In genomic region chr20:44023515-44024371, GRCh38 we compare ENCODE assay signal across 30 cellular contexts.
DNase-seq lines count a peak whose midpoint lies in the region; ATAC-seq, FAIRE-seq and TF ChIP-seq lines count a peak whose summit lies in the region.
"Had no signal": no experiment of that assay in that cellular context is flagged by ENCODE, and none has a peak within 500 bp of the region (broad histone marks: within the 10 kb centered on the region; RNA-seq: fewer than 3 reads in every experiment).

No MANE protein-coding gene starts in this region.

- peak; percentile 14 for DNase-seq in activated CD4-positive, alpha-beta memory T cell treated with anti-CD3 and anti-CD28 coated beads, Interleukin-2, amount 10 ng/mL, durations not matched to agents 7 days and 5 days
- DNase-seq in activated CD4-positive, alpha-beta memory T cell treated with anti-CD3 and anti-CD28 coated beads for 36 hours = no peak
- DNase-seq in PC-3 = no peak
- DNase-seq in islet precursor cell = peak; percentile 39
- DNase-seq in small intestine = peak; percentile 74
- DNase-seq in activated T-cell treated with anti-CD3 and anti-CD28 coated beads, Interleukin-2, amount 50 U/mL, for 72 hours = no peak
- DNase-seq in trophoblast cell = no peak
- DNase-seq: activated CD4-positive, CD25-positive, alpha-beta regulatory T cell treated with anti-CD3 and anti-CD28 coated beads, Interleukin-2, amount 50 U/mL, for 72 hours; activated CD8-positive, alpha-beta T cell treated with anti-CD3 and anti-CD28 coated beads, Interleukin-2, amount 10 ng/mL, durations not matched to agents 7 days and 5 days; activated naive CD4-positive, alpha-beta T cell treated with Interleukin-2 at 50 U/mL for 16 hours; activated T-cell treated with anti-CD3 and anti-CD28 coated beads, Interleukin-2, amount 50 U/mL, for 1 hour; Calu3; DND-41; foreskin melanocyte; GF-D8; heart right ventricle; kidney glomerular epithelial cell; lower lobe of right lung; NCI-H2029; retina; SHP77 treated with DMSO at 0.1 percent for 48 hours; stimulated activated naive B cell treated with anti-CD40 and anti-IgM and Interleukin-4, amounts not matched to agents 10 μg/mL and 1 μg/mL and 100 μg/mL, for 72 hours; T-helper 2 cell had no signal

- no peak overlapping the region for H3K9ac ChIP-seq in PC-3 (ENCODE audit: low read length)
- no peak overlapping the region for H3K9ac ChIP-seq in trophoblast cell (ENCODE audit: low read length)

- H3K23ac ChIP-seq in trophoblast cell (ENCODE audit: low read length) = no peak overlapping the region

- H3F3A ChIP-seq in PC-3 (ENCODE audit: low read length, unreplicated experiment) = no peaks in the 10 kb centered on the region

- CTCF ChIA-PET in activated CD4-positive, alpha-beta memory T cell treated with anti-CD3 and anti-CD28 coated beads, Interleukin-2, amount 10 ng/mL, durations not matched to agents 7 days and 5 days (lab: Charles Lee) = no interaction called here
- CTCF ChIA-PET in activated CD4-positive, alpha-beta memory T cell treated with anti-CD3 and anti-CD28 coated beads for 36 hours (lab: Charles Lee) = interaction anchor here (1.4 kb wide), 1 partner anchor 40 kb away, joined by 3 read pairs; no protein-coding TSS in a partner anchor
- CTCF ChIA-PET in PC-3 (lab: Charles Lee) = interaction anchor here (0.5 kb wide), 1 partner anchor 184 kb away, joined by 3 read pairs; no protein-coding TSS in a partner anchor

- 19 to 57% (median 35%) methylated on average over 10 of the region's 10 CpGs for WGBS in small intestine, 3 donors
- WGBS in trophoblast cell (ENCODE audit: extremely low coverage, insufficient coverage, insufficient read length) = no CpG with 5 or more reads among the region's 10 CpGs

- no peak overlapping the region for H3K18ac ChIP-seq in trophoblast cell (ENCODE audit: low read length)

- H2AFZ ChIP-seq in PC-3 (ENCODE audit: low read length) = no peak overlapping the region
- no peak overlapping the region for H2AFZ ChIP-seq in trophoblast cell (ENCODE audit: insufficient read depth, low read length, poor library complexity)
- H2AFZ ChIP-seq: GM23338 had no signal

- H3K36me3 ChIP-seq in PC-3 (ENCODE audit: low read depth, low read length) (no peaks in the 10 kb centered on the region), small intestine (ENCODE audit: control insufficient read depth in 2 of 2, insufficient read depth in 2 of 2, low read length in 2 of 2) (no peaks in the 10 kb centered on the region), trophoblast cell (ENCODE audit: control insufficient read depth in 1 of 2, insufficient read depth in 2 of 2, low read length in 2 of 2) (no peaks in the 10 kb centered on the region)
- H3K36me3 ChIP-seq: heart right ventricle, lower lobe of right lung had no signal

- H4K8ac ChIP-seq in trophoblast cell (ENCODE audit: low read depth, low read length) = no peak overlapping the region

- no peak overlapping the region for H2BK120ac ChIP-seq in trophoblast cell (ENCODE audit: insufficient read depth, low read length, poor library complexity)

- H2AK5ac ChIP-seq in trophoblast cell (ENCODE audit: low read length) = no peak overlapping the region

- no peaks in the 10 kb centered on the region for H3K36me3 Mint-ChIP-seq in activated CD4-positive, alpha-beta memory T cell treated with anti-CD3 and anti-CD28 coated beads, Interleukin-2, amount 10 ng/mL, durations not matched to agents 7 days and 5 days (ENCODE audit: low read depth)
- H3K36me3 Mint-ChIP-seq in activated CD4-positive, alpha-beta memory T cell treated with anti-CD3 and anti-CD28 coated beads for 36 hours = no peaks in the 10 kb centered on the region
- H3K36me3 Mint-ChIP-seq in activated T-cell treated with anti-CD3 and anti-CD28 coated beads, Interleukin-2, amount 50 U/mL, for 72 hours (ENCODE audit: insufficient read depth in 2 of 2) = no peaks in the 10 kb centered on the region
- H3K36me3 Mint-ChIP-seq: natural killer cell treated with Interleukin-12 subunit alpha and Interleukin-12 subunit beta and Interleukin-15 and Interleukin-18, amount 100 ng/mL, for 72 hours; stimulated activated naive B cell treated with anti-CD40 and anti-IgM and Interleukin-4, amounts not matched to agents 10 μg/mL and 1 μg/mL and 100 μg/mL, for 72 hours had no signal

- no peaks in the 10 kb centered on the region for H3K79me1 ChIP-seq in trophoblast cell (ENCODE audit: low read length)

- H3K27ac ChIP-seq in PC-3 (ENCODE audit: low read length) = no peak overlapping the region
- no peak overlapping the region for H3K27ac ChIP-seq in small intestine (ENCODE audit: low read depth in 1 of 2, low read length in 1 of 2)
- no peak overlapping the region for H3K27ac ChIP-seq in trophoblast cell (ENCODE audit: low read depth, low read length)
- H3K27ac ChIP-seq: A549, heart right ventricle, lower lobe of right lung, skin epidermis had no signal

- no peak overlapping the region for H3K4ac ChIP-seq in trophoblast cell (ENCODE audit: low read depth, low read length)

- no peaks in the 10 kb centered on the region for H3K79me2 ChIP-seq in PC-3 (ENCODE audit: low read length)
- no peaks in the 10 kb centered on the region for H3K79me2 ChIP-seq in trophoblast cell (ENCODE audit: control insufficient read depth, insufficient read depth, low read length, poor library complexity)

- H2BK12ac ChIP-seq in trophoblast cell (ENCODE audit: low read length) = no peak overlapping the region

- no peaks in the 10 kb centered on the region for H3K27me3 ChIP-seq in PC-3 (ENCODE audit: low read length)
- no peaks in the 10 kb centered on the region for H3K27me3 ChIP-seq in small intestine (ENCODE audit: control insufficient read depth in 2 of 2, insufficient read depth in 2 of 2, low read length in 2 of 2)
- H3K27me3 ChIP-seq in trophoblast cell (ENCODE audit: insufficient read depth, low read length) = no peaks in the 10 kb centered on the region

- peaks cover 83% of the 10 kb centered on the region for H3K27me3 Mint-ChIP-seq in activated CD4-positive, alpha-beta memory T cell treated with anti-CD3 and anti-CD28 coated beads, Interleukin-2, amount 10 ng/mL, durations not matched to agents 7 days and 5 days
- H3K27me3 Mint-ChIP-seq in activated CD4-positive, alpha-beta memory T cell treated with anti-CD3 and anti-CD28 coated beads for 36 hours = peaks cover 28% of the 10 kb centered on the region
- peaks cover 23% of the 10 kb centered on the region for H3K27me3 Mint-ChIP-seq in activated T-cell treated with anti-CD3 and anti-CD28 coated beads, Interleukin-2, amount 50 U/mL, for 72 hours (ENCODE audit: low read depth)

- no peak overlapping the region for H2BK5ac ChIP-seq in trophoblast cell (ENCODE audit: low read depth, low read length, poor library complexity)

- 0 out of 2 replicates have a peak, but pooled peaks have one; percentile 37 for ATAC-seq in PC-3
- ATAC-seq in HG02759 (IDR thresholded peaks at IDR 0.05; ENCODE audit: unreplicated experiment) = no peak
- no peak for ATAC-seq in activated T-cell treated with anti-CD3 and anti-CD28 coated beads, Interleukin-2, amount 50 U/mL, for 72 hours (replicated peaks in 1 of 2)
- ATAC-seq: A549; activated CD8-positive, alpha-beta T cell treated with anti-CD3 and anti-CD28 coated beads, Interleukin-2, amount 10 ng/mL, durations not matched to agents 7 days and 5 days; GM23338; heart right ventricle; lower lobe of right lung; stimulated activated naive B cell treated with anti-CD40 and anti-IgM and Interleukin-4, amounts not matched to agents 10 μg/mL and 1 μg/mL and 100 μg/mL, for 72 hours had no signal

- no TSS peak for BruUV-seq in PC-3 (replicated peaks; lab: Mats Ljungman, UMichigan)

- H3K9me3 Mint-ChIP-seq in activated CD4-positive, alpha-beta memory T cell treated with anti-CD3 and anti-CD28 coated beads, Interleukin-2, amount 10 ng/mL, durations not matched to agents 7 days and 5 days = no peaks in the 10 kb centered on the region
- no peaks in the 10 kb centered on the region for H3K9me3 Mint-ChIP-seq in activated CD4-positive, alpha-beta memory T cell treated with anti-CD3 and anti-CD28 coated beads for 36 hours
- no peaks in the 10 kb centered on the region for H3K9me3 Mint-ChIP-seq in activated T-cell treated with anti-CD3 and anti-CD28 coated beads, Interleukin-2, amount 50 U/mL, for 72 hours
- H3K9me3 Mint-ChIP-seq: central memory CD8-positive, alpha-beta T cell; GM23338; natural killer cell treated with Interleukin-12 subunit alpha and Interleukin-12 subunit beta and Interleukin-15 and Interleukin-18, amount 100 ng/mL, for 72 hours; stimulated activated naive B cell treated with anti-CD40 and anti-IgM and Interleukin-4, amounts not matched to agents 10 μg/mL and 1 μg/mL and 100 μg/mL, for 72 hours had no signal

- no peak for TF ChIP-seq CTCF in PC-3 (conservative IDR thresholded peaks at IDR 0.05; ENCODE audit: low read depth, low read length)

- peaks cover 37% of the 10 kb centered on the region for H3K4me1 Mint-ChIP-seq in activated CD4-positive, alpha-beta memory T cell treated with anti-CD3 and anti-CD28 coated beads, Interleukin-2, amount 10 ng/mL, durations not matched to agents 7 days and 5 days
- peaks cover 34% of the 10 kb centered on the region for H3K4me1 Mint-ChIP-seq in activated CD4-positive, alpha-beta memory T cell treated with anti-CD3 and anti-CD28 coated beads for 36 hours (ENCODE audit: low read depth)
- peaks cover 39% of the 10 kb centered on the region for H3K4me1 Mint-ChIP-seq in activated T-cell treated with anti-CD3 and anti-CD28 coated beads, Interleukin-2, amount 50 U/mL, for 72 hours (ENCODE audit: low read depth)

- H4K12ac ChIP-seq in trophoblast cell (ENCODE audit: low read depth, low read length) = no peak overlapping the region

- intact Hi-C loops in activated CD4-positive, alpha-beta memory T cell treated with anti-CD3 and anti-CD28 coated beads for 36 hours (cut with micrococcal nuclease) = no loop called here
- intact Hi-C loops in PC-3 (cut with micrococcal nuclease) = no loop called here

- H3K27ac Mint-ChIP-seq in activated CD4-positive, alpha-beta memory T cell treated with anti-CD3 and anti-CD28 coated beads, Interleukin-2, amount 10 ng/mL, durations not matched to agents 7 days and 5 days = no peak overlapping the region
- H3K27ac Mint-ChIP-seq in activated CD4-positive, alpha-beta memory T cell treated with anti-CD3 and anti-CD28 coated beads for 36 hours = no peak overlapping the region
- no peak overlapping the region for H3K27ac Mint-ChIP-seq in activated T-cell treated with anti-CD3 and anti-CD28 coated beads, Interleukin-2, amount 50 U/mL, for 72 hours
- H3K27ac Mint-ChIP-seq: activated CD8-positive, alpha-beta T cell treated with anti-CD3 and anti-CD28 coated beads, Interleukin-2, amount 10 ng/mL, durations not matched to agents 7 days and 5 days; GM23338; stimulated activated naive B cell treated with anti-CD40 and anti-IgM and Interleukin-4, amounts not matched to agents 10 μg/mL and 1 μg/mL and 100 μg/mL, for 72 hours had no signal

- FAIRE-seq in small intestine (lab: Jason Lieb, UNC) = no peak
- FAIRE-seq: A549, GM19239 had no signal

- no peaks in the 10 kb centered on the region for H4K20me1 ChIP-seq in PC-3 (ENCODE audit: low read length)

- POLR2A ChIA-PET in activated CD4-positive, alpha-beta memory T cell treated with anti-CD3 and anti-CD28 coated beads, Interleukin-2, amount 10 ng/mL, durations not matched to agents 7 days and 5 days (lab: Charles Lee) = no interaction called here
- POLR2A ChIA-PET in activated CD4-positive, alpha-beta memory T cell treated with anti-CD3 and anti-CD28 coated beads for 36 hours (lab: Charles Lee) = no interaction called here
- POLR2A ChIA-PET in PC-3 (lab: Charles Lee; ENCODE audit: unreplicated experiment) = no interaction called here

- H3K4me3 Mint-ChIP-seq in activated CD4-positive, alpha-beta memory T cell treated with anti-CD3 and anti-CD28 coated beads, Interleukin-2, amount 10 ng/mL, durations not matched to agents 7 days and 5 days = no peak overlapping the region
- H3K4me3 Mint-ChIP-seq in activated CD4-positive, alpha-beta memory T cell treated with anti-CD3 and anti-CD28 coated beads for 36 hours = no peak overlapping the region
- H3K4me3 Mint-ChIP-seq in activated T-cell treated with anti-CD3 and anti-CD28 coated beads, Interleukin-2, amount 50 U/mL, for 72 hours = no peak overlapping the region
- H3K4me3 Mint-ChIP-seq: activated CD8-positive, alpha-beta T cell treated with anti-CD3 and anti-CD28 coated beads, Interleukin-2, amount 10 ng/mL, durations not matched to agents 7 days and 5 days; central memory CD8-positive, alpha-beta T cell; GM23338; natural killer cell treated with Interleukin-12 subunit alpha and Interleukin-12 subunit beta and Interleukin-15 and Interleukin-18, amount 100 ng/mL, for 72 hours; stimulated activated naive B cell treated with anti-CD40 and anti-IgM and Interleukin-4, amounts not matched to agents 10 μg/mL and 1 μg/mL and 100 μg/mL, for 72 hours had no signal

- H3K4me3 ChIP-seq in PC-3 (ENCODE audit: low read length) (no peak overlapping the region), small intestine (ENCODE audit: low read depth in 1 of 2, low read length in 2 of 2) (no peak overlapping the region), trophoblast cell (ENCODE audit: low read depth, low read length) (no peak overlapping the region)
- H3K4me3 ChIP-seq: A549, GM23338, heart right ventricle, lower lobe of right lung, skin epidermis had no signal

- H3K9me3 ChIP-seq in PC-3 (ENCODE audit: low read length) (no peaks in the 10 kb centered on the region), small intestine (ENCODE audit: control insufficient read depth, low read depth) (no peaks in the 10 kb centered on the region), trophoblast cell (ENCODE audit: insufficient read depth, low read depth, low read length) (peaks cover 4% of the 10 kb centered on the region)
- H3K9me3 ChIP-seq: A549, heart right ventricle, lower lobe of right lung had no signal

- no peak overlapping the region for H4K91ac ChIP-seq in trophoblast cell (ENCODE audit: low read depth, low read length)

- H3K14ac ChIP-seq in trophoblast cell (ENCODE audit: low read length) = no peak overlapping the region

- no peak overlapping the region for H3K4me2 ChIP-seq in PC-3 (ENCODE audit: low read length)
- no peak overlapping the region for H3K4me2 ChIP-seq in trophoblast cell (ENCODE audit: low read length)
- H3K4me2 ChIP-seq: A549, GM23338 had no signal

- H3K9me2 ChIP-seq in PC-3 (replicated peaks; ENCODE audit: low read length) = no peaks in the 10 kb centered on the region

- H3K4me1 ChIP-seq in PC-3 (ENCODE audit: insufficient read depth, low read length) (peaks cover 13% of the 10 kb centered on the region), small intestine (ENCODE audit: control insufficient read depth in 2 of 2, insufficient read depth in 1 of 2, low read depth in 1 of 2, low read length in 1 of 2) (peaks cover 1 to 7% of the 10 kb centered on the region in 2 donors), trophoblast cell (ENCODE audit: control insufficient read depth in 1 of 2, insufficient read depth in 2 of 2, low read length in 2 of 2) (no peaks in the 10 kb centered on the region)

Comparison
In these comparisons a context has a peak if more than half of its experiments do, and no peak if none do; other contexts are left out.
1. DNase-seq: peak in activated CD4-positive, alpha-beta memory T cell treated with anti-CD3 and anti-CD28 coated beads, Interleukin-2, amount 10 ng/mL, durations not matched to agents 7 days and 5 days (single experiment), islet precursor cell (single experiment) and small intestine (single experiment); none in activated CD4-positive, alpha-beta memory T cell treated with anti-CD3 and anti-CD28 coated beads for 36 hours (single experiment), PC-3 (single experiment), activated T-cell treated with anti-CD3 and anti-CD28 coated beads, Interleukin-2, amount 50 U/mL, for 72 hours (0 of 2) and trophoblast cell (0 of 2).